In the genomic region with DNA sequence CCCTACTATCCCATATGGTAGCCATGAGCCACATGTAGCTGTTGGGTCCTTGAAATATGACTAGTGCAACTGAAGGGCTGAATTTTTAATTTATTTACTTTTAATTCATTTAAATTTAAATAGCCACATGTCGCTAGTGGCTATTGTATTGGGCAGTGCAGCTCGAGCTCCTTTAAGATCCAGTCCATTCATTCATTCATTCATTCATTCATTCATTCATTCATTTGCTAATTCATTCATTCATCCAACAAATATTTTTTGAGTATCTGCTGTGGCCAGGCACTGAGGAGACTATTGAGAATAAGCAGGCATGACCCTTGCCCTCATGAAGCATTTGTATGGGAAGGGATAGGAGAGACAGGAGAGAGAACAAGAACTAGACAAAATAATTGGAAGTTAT, we compare ENCODE assay signal across 16 cellular contexts. TPM values are rescaled to one million over a fixed set of nuclear protein-coding genes. Genes with fewer than 3 reads are reported as not detected.
DNase-seq lines count a peak whose midpoint lies in the region; ATAC-seq, FAIRE-seq and TF ChIP-seq lines count a peak whose summit lies in the region.
"Had no signal": no experiment of that assay in that cellular context is flagged by ENCODE, and none has a peak within 500 bp of the region (broad histone marks: within the 10 kb centered on the region; RNA-seq: fewer than 3 reads in every experiment).

No MANE protein-coding gene starts in this region.

- H2AK5ac ChIP-seq in H9 (ENCODE audit: insufficient read length, low read length): no peak overlapping the region

- H2BK20ac ChIP-seq in H9 (ENCODE audit: low read depth, low read length, poor library complexity, severe bottlenecking): no peak overlapping the region

- intact Hi-C loops in K562 (cut with micrococcal nuclease): loop anchor here (5.0 kb wide), 1 partner anchor 274 kb away; no protein-coding TSS in a partner anchor

- no CpG with 5 or more reads among the region's 2 CpGs for WGBS in H9 (ENCODE audit: extremely low coverage, insufficient read length, low lambda C conversion rate)
- 2% methylated on average over 2 of the region's 2 CpGs for WGBS in K562 (ENCODE audit: insufficient coverage, low coverage, missing lambda C conversion rate)

- H3K36me3 ChIP-seq in HEK293 (ENCODE audit: control insufficient read depth in 2 of 2, insufficient read depth in 1 of 2, low read length in 2 of 2): no peaks in the 10 kb centered on the region
- H3K36me3 ChIP-seq in K562 (ENCODE audit: control insufficient read depth, insufficient read depth, low read length): no peaks in the 10 kb centered on the region
- H3K36me3 ChIP-seq: HAP-1 had no signal

- no peak overlapping the region for H3K27ac Mint-ChIP-seq in H9
- H3K27ac Mint-ChIP-seq: CD4-positive, alpha-beta memory T cell; GM23338 had no signal

- peaks cover 1% of the 10 kb centered on the region; the same call in 1 of the 2 replicates for H3K27me3 Mint-ChIP-seq in H9 (ENCODE audit: low read depth)

- FAIRE-seq in K562 (lab: Jason Lieb, UNC): no peak
- FAIRE-seq: G401.6, GM19239 had no signal

- H3K4me1 Mint-ChIP-seq in H9: peaks cover 0 to 4% of the 10 kb centered on the region in 2 experiments; a peak in 1 of 4 replicates
- H3K4me1 Mint-ChIP-seq: CD4-positive, alpha-beta memory T cell had no signal

- H3K9me3 ChIP-seq in H9 (ENCODE audit: control insufficient read depth, low read depth, low read length): no peaks in the 10 kb centered on the region
- no peaks in the 10 kb centered on the region for H3K9me3 ChIP-seq in HEK293 (ENCODE audit: control insufficient read depth, insufficient read depth, low read depth, low read length)
- no peaks in the 10 kb centered on the region for H3K9me3 ChIP-seq in K562 (replicated peaks; ENCODE audit: control insufficient read depth, insufficient read depth, low read depth, low read length)
- H3K9me3 ChIP-seq: HAP-1 had no signal

- no peak overlapping the region for H2BK5ac ChIP-seq in H9 (ENCODE audit: insufficient read length, low read length)

- no peak overlapping the region for H3K4me3 ChIP-seq in HEK293 (ENCODE audit: low read depth, low read length)
- no peak overlapping the region for H3K4me3 ChIP-seq in K562
- H3K4me3 ChIP-seq: GM23338, HAP-1 had no signal

- no peaks in the 10 kb centered on the region for H3K9me1 ChIP-seq in K562 (ENCODE audit: control insufficient read depth, insufficient read depth, low read length)

- no peak overlapping the region for H3K14ac ChIP-seq in H9 (ENCODE audit: insufficient read depth, low read length)

- H2BK12ac ChIP-seq in H9 (ENCODE audit: insufficient read length, low read depth, low read length): no peak overlapping the region

- CTCF ChIA-PET in HEK293 (lab: Yijun Ruan, JAX): interaction anchor here (0.6 to 0.7 kb wide), 2 partner anchors 276 to 872 kb away, joined by 3 to 4 read pairs; no protein-coding TSS in a partner anchor
- CTCF ChIA-PET in K562 (lab: Yijun Ruan, JAX; ENCODE audit: low intra/inter-chr PET ratio): no interaction called here

- H3K79me2 ChIP-seq in H9 (ENCODE audit: insufficient read depth, low read length): no peaks in the 10 kb centered on the region
- H3K79me2 ChIP-seq in K562 (ENCODE audit: control insufficient read depth, insufficient read depth, low read length): no peaks in the 10 kb centered on the region

- H4K20me1 ChIP-seq in H9 (ENCODE audit: control insufficient read depth, insufficient read depth, insufficient read length) (peaks cover 4% of the 10 kb centered on the region), K562 (replicated peaks; ENCODE audit: control insufficient read depth, insufficient read depth, low read length) (no peaks in the 10 kb centered on the region)

- no peak overlapping the region for H2AFZ ChIP-seq in H9 (ENCODE audit: low read length)
- no peak overlapping the region for H2AFZ ChIP-seq in K562 (ENCODE audit: low read depth, low read length)
- H2AFZ ChIP-seq: GM23338 had no signal

- H3K4ac ChIP-seq in H9 (ENCODE audit: low read depth, low read length): no peak overlapping the region

- H3K27ac ChIP-seq in H9 (ENCODE audit: insufficient read length, low read depth, low read length) (no peak overlapping the region), HEK293 (ENCODE audit: extremely low read depth, low read depth, low read length) (no peak overlapping the region), K562 (ENCODE audit: extremely low read depth, low read depth, low read length) (no peak overlapping the region)

- ATAC-seq in K562: no peak
- ATAC-seq in HG02642 (IDR thresholded peaks at IDR 0.05; ENCODE audit: poor library complexity, unreplicated experiment): no peak
- ATAC-seq: GM23338 had no signal

- in situ Hi-C loops in K562 (cut with MboI): no loop called here

- no TSS peak for BruUV-seq in K562 (replicated peaks; lab: Mats Ljungman, UMichigan)

- H3K23me2 ChIP-seq in H9 (ENCODE audit: insufficient read length, low read depth, low read length, poor library complexity, severe bottlenecking): no peaks in the 10 kb centered on the region

- TF ChIP-seq RAD21 in K562 (CRISPR knock-in tag; conservative IDR thresholded peaks at IDR 0.05 in 1 of 2, IDR thresholded peaks at IDR 0.05 in 1 of 2): no peak

- no peak overlapping the region for H3K23ac ChIP-seq in H9 (ENCODE audit: insufficient read length, low read depth, low read length)

- H3K36me3 Mint-ChIP-seq in H9 (ENCODE audit: insufficient read depth in 1 of 3, low read depth in 3 of 3): no peaks in the 10 kb centered on the region; a peak in 1 of 7 replicates
- H3K36me3 Mint-ChIP-seq: CD4-positive, alpha-beta memory T cell had no signal

- no peak overlapping the region for H2BK120ac ChIP-seq in H9 (ENCODE audit: low read depth, low read length, poor library complexity, severe bottlenecking)

- H4K8ac ChIP-seq in H9 (replicated peaks; ENCODE audit: insufficient read length, low read depth, low read length): no peak overlapping the region

- H3K27me3 ChIP-seq in H9 (ENCODE audit: insufficient read depth, low read length) (no peaks in the 10 kb centered on the region), K562 (ENCODE audit: control insufficient read depth in 2 of 2, insufficient read depth in 2 of 2, low read length in 2 of 2) (peaks cover 14 to 18% of the 10 kb centered on the region in 2 experiments)

- TF ChIP-seq POLR2A in K562 (conservative IDR thresholded peaks at IDR 0.05): no peak

- no peak overlapping the region for H3K56ac ChIP-seq in H9 (ENCODE audit: insufficient read length, low read depth, low read length)

- H3K4me1 ChIP-seq in H9 (ENCODE audit: insufficient read depth, low read length): no peaks in the 10 kb centered on the region
- H3K4me1 ChIP-seq in HEK293 (ENCODE audit: control insufficient read depth, insufficient read depth, low read length): no peaks in the 10 kb centered on the region
- peaks cover 0 to 4% of the 10 kb centered on the region in 2 experiments; a peak in 2 of 5 replicates for H3K4me1 ChIP-seq in K562 (replicated peaks in 1 of 2; ENCODE audit: control insufficient read depth in 2 of 2, insufficient read depth in 2 of 2, low read length in 2 of 2)
- H3K4me1 ChIP-seq: HAP-1 had no signal

- no peak overlapping the region for H3K4me2 ChIP-seq in H9 (ENCODE audit: insufficient read depth, insufficient read length, low read length)
- H3K4me2 ChIP-seq in K562 (ENCODE audit: insufficient read depth, low read length): no peak overlapping the region
- H3K4me2 ChIP-seq: GM23338 had no signal

- POLR2A ChIA-PET in HEK293 (lab: Yijun Ruan, JAX): no interaction called here
- POLR2A ChIA-PET in K562 (lab: Yijun Ruan, JAX): interaction anchor here (0.7 kb wide), 1 partner anchor 16 kb away, joined by 3 read pairs; no protein-coding TSS in a partner anchor

- H3K18ac ChIP-seq in H9 (ENCODE audit: insufficient read length, low read depth, low read length): no peak overlapping the region

- TF ChIP-seq EP300 in K562 (IDR thresholded peaks at IDR 0.05; ENCODE audit: low read length): no peak

- TF ChIP-seq CTCF in H9 (conservative IDR thresholded peaks at IDR 0.05) (no peak), HEK293 (tag by site-specific recombination; IDR thresholded peaks at IDR 0.05) (no peak), K562 (IDR thresholded peaks at IDR 0.05 in 2 of 3, conservative IDR thresholded peaks at IDR 0.05 in 1 of 3; ENCODE audit: insufficient read depth in 2 of 3, low read depth in 1 of 3, low read length in 3 of 3) (no peak)

- DNase-seq in H9: peak; percentile 4
- DNase-seq in K562 (ENCODE audit: extremely low read depth in 1 of 4, low spot score in 3 of 4): no peak
- no peak for DNase-seq in DMS 273 (lab: John Stamatoyannopoulos, UW; ENCODE audit: unreplicated experiment)
- no peak for DNase-seq in OCI-M1 (lab: John Stamatoyannopoulos, UW)
- DNase-seq: C1 segment of cervical spinal cord; Calu3; CD4-positive, alpha-beta memory T cell; COR-L47; DMS153; DND-41 had no signal

- no peak overlapping the region for H4K5ac ChIP-seq in H9 (ENCODE audit: insufficient read length, low read depth, low read length)

- H3T11ph ChIP-seq in H9 (ENCODE audit: low read length): no peak overlapping the region

- H3K79me1 ChIP-seq in H9 (ENCODE audit: insufficient read depth, low read depth, low read length, poor library complexity, severe bottlenecking): no peaks in the 10 kb centered on the region

- no peaks in the 10 kb centered on the region; a peak in 1 of 5 replicates for H3K9me3 Mint-ChIP-seq in H9
- H3K9me3 Mint-ChIP-seq: CD4-positive, alpha-beta memory T cell; GM23338 had no signal

- H4K91ac ChIP-seq in H9 (ENCODE audit: insufficient read length, low read depth, low read length): no peak overlapping the region

- H3K9ac ChIP-seq in H9 (ENCODE audit: extremely low read depth, insufficient read length, low read length) (no peak overlapping the region), K562 (ENCODE audit: insufficient read depth in 1 of 2, low read depth in 2 of 2, low read length in 2 of 2) (no peak overlapping the region)

- H2BK15ac ChIP-seq in H9 (ENCODE audit: low read depth, low read length): no peak overlapping the region

- H3K4me3 Mint-ChIP-seq in H9: no peak overlapping the region
- H3K4me3 Mint-ChIP-seq: CD4-positive, alpha-beta memory T cell; GM23338 had no signal

RNA-seq across cellular contexts. Expression of a gene that starts 29.5 kb away (rescaled TPM):
- 3.6 and 4.0 TPM in 2 replicates for total RNA-seq in H9 (2021)
- total RNA-seq in K562 (2011; cell fraction: chromatin; rRNA removed; ENCODE audit: low replicate concordance): 1.0 and 3.3 TPM in 2 replicates
- total RNA-seq in K562 (2011; cell fraction: nucleolus; rRNA removed): 1.4 and 1.7 TPM in 2 replicates
- 0.73 and 1.7 TPM in 2 replicates for total RNA-seq in K562 (2011; cell fraction: nucleoplasm; rRNA removed)
- 0.49 and 0.64 TPM in 2 replicates for total RNA-seq in K562 (2014; rRNA removed)
- total RNA-seq in K562 (2014; rRNA removed; fragmentation: Illumina TruSeq; extraction: Trizol): 0.04 and 0.16 TPM in 2 replicates
- 0.33 and 0.64 TPM in 2 replicates for total RNA-seq in K562 (2015; rRNA removed; fragmentation: Illumina TruSeq; extraction: Trizol)
- 0.89 and 1.2 TPM in 2 replicates for total RNA-seq in K562 (2021)
- 0.31 and 2.8 TPM in 2 replicates for polyA plus RNA-seq in K562 (2011; rRNA removed)
- polyA plus RNA-seq in K562 (2011; cell fraction: cytosol; rRNA removed): 0.63 and 1.6 TPM in 2 replicates
- polyA plus RNA-seq in K562 (2011; cell fraction: nucleus; rRNA removed): 2.9 and 6.7 TPM in 2 replicates
- 0.46 and 1.5 TPM in 2 replicates for polyA plus RNA-seq in K562 (2012)
- polyA plus RNA-seq in K562 (2014; fragmentation: Illumina TruSeq; extraction: Trizol): 0.42 and 0.91 TPM in 2 replicates
- not detected for polyA plus RNA-seq in K562 (2014; fragmentation: Nextera tagmentation; extraction: Ambion mirVana)
- 0.71 and 0.78 TPM in 2 replicates for polyA plus RNA-seq in K562 (2014; rRNA removed)
- polyA minus RNA-seq in K562 (2011; rRNA and poly(A)+ RNA removed): 0.21 and 2.1 TPM in 2 replicates
- 1.2 TPM in 1 of 2 replicates, not detected in the other for polyA minus RNA-seq in K562 (2011; cell fraction: cytosol; rRNA and poly(A)+ RNA removed)
- 0.40 and 5.1 TPM in 2 replicates for polyA minus RNA-seq in K562 (2011; cell fraction: nucleus; rRNA and poly(A)+ RNA removed)
- polyA plus RNA-seq: CD4-positive, alpha-beta memory T cell had no signal
